Comparison of ENCODE assay signal across 11 cellular contexts in the genomic region with DNA sequence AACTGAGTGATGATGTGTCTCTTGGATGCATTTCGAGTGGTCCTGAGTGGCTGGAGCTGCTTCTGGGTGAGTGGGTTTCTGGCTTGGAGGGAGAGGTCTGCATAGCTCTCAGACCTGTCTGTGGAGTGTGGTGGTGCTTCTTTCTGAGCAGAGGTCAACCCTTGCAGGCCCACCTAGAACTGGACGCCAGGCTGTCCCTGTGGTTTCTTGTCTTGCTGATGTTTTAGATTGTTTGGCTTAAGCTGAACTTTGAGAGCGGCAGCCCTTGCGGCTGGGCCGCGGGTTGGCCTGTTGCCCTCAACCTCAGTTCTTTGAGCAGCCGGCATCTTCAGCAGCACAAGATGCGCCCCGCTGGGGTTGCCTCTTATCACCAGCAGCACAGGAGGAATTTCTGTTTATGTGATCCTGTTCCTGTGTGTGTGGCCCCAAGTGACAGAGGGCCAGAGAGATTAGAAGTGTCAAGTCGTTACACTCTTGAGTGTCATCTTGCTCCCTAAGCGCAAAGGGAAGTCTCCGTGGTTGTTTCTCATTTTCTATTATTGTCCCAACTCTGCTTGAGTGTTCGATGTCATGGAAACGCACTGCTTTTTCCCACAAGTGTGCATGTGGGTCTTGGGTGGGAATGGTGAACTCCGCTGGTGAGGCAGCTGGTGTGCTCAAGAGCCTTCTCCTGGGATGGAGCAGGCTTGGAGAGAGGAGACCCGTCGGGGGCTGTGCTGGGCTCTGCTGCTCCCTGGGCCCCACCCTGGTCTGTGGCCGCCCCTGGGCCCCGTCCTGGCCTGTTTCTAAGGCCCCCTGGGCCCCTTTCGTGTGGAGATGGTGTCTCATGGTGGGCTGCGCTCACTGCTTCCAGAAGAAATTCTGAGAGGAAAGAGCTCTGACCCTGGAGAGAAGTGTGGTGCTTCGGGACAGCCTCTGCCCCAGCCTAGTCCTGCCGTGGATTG. TPM values are rescaled to one million over a fixed set of nuclear protein-coding genes. Genes with fewer than 3 reads are reported as not detected.
DNase-seq lines count a peak whose midpoint lies in the region; ATAC-seq, FAIRE-seq and TF ChIP-seq lines count a peak whose summit lies in the region.
"Had no signal": no experiment of that assay in that cellular context is flagged by ENCODE, and none has a peak within 500 bp of the region (broad histone marks: within the 10 kb centered on the region; RNA-seq: fewer than 3 reads in every experiment).

No MANE protein-coding gene starts in this region.

- H3K4me1 Mint-ChIP-seq in H9 (no peaks in the 10 kb centered on the region), T-cell (peaks cover 0 to 30% (median 15%) of the 10 kb centered on the region in 3 donors), endodermal cell (no peaks in the 10 kb centered on the region), nephron progenitor cell (peaks cover 2% of the 10 kb centered on the region)

- H3K36me3 Mint-ChIP-seq in H9 (ENCODE audit: insufficient read depth in 1 of 3, low read depth in 3 of 3) (peaks cover 48 to 76% (median 53%) of the 10 kb centered on the region in 3 experiments; a peak in 6 of 7 replicates), T-cell (peaks cover 57% of the 10 kb centered on the region), endodermal cell (ENCODE audit: low read depth) (peaks cover 85% of the 10 kb centered on the region), nephron progenitor cell (ENCODE audit: low read depth) (peaks cover 76% of the 10 kb centered on the region)

- no peak overlapping the region for H3K23ac ChIP-seq in H9 (ENCODE audit: insufficient read length, low read depth, low read length)

- H3K23me2 ChIP-seq in H9 (ENCODE audit: insufficient read length, low read depth, low read length, poor library complexity, severe bottlenecking) = no peaks in the 10 kb centered on the region

- H2BK15ac ChIP-seq in H9 (ENCODE audit: low read depth, low read length) = no peak overlapping the region

- no peak for FAIRE-seq in RCC 7860 (lab: Jason Lieb, UNC)
- FAIRE-seq: keratinocyte had no signal

- H3T11ph ChIP-seq in H9 (ENCODE audit: low read length) = no peak overlapping the region

- no peak overlapping the region for H2BK20ac ChIP-seq in H9 (ENCODE audit: low read depth, low read length, poor library complexity, severe bottlenecking)

- CTCF ChIA-PET in T-cell (lab: Charles Lee) = interaction anchor here in 1 of 2 donors (0.5 kb wide), 1 partner anchor 356 kb away, joined by 3 read pairs; no protein-coding TSS in a partner anchor

- H3K4me3 Mint-ChIP-seq in H9 (no peak overlapping the region; a peak in 1 of 5 replicates), T-cell (no peak overlapping the region), endodermal cell (no peak overlapping the region), nephron progenitor cell (no peak overlapping the region)

- H3K4me1 ChIP-seq in H9 (ENCODE audit: insufficient read depth, low read length) (no peaks in the 10 kb centered on the region), endodermal cell (ENCODE audit: control insufficient read depth, insufficient read depth, low read length) (no peaks in the 10 kb centered on the region)

- peaks cover 78% of the 10 kb centered on the region for H3K36me3 ChIP-seq in endodermal cell (ENCODE audit: control insufficient read depth, insufficient read depth, low read length)

- TF ChIP-seq CTCF in H9 (conservative IDR thresholded peaks at IDR 0.05) (no peak), endodermal cell (conservative IDR thresholded peaks at IDR 0.05) (no peak), nephron progenitor cell (IDR thresholded peaks at IDR 0.05) (no peak), GM13976 (IDR thresholded peaks at IDR 0.05; ENCODE audit: borderline replicate concordance, control extremely low read depth, extremely low read depth, insufficient read depth, missing control alignments) (no peak)

- H3K14ac ChIP-seq in H9 (ENCODE audit: insufficient read depth, low read length) = no peak overlapping the region

- H3K27ac ChIP-seq in H9 (ENCODE audit: insufficient read length, low read depth, low read length) (no peak overlapping the region), endodermal cell (ENCODE audit: low read depth, low read length) (no peak overlapping the region)

- POLR2A ChIA-PET in T-cell (lab: Charles Lee) = no interaction called here

- H4K8ac ChIP-seq in H9 (replicated peaks; ENCODE audit: insufficient read length, low read depth, low read length) = no peak overlapping the region

- H2BK120ac ChIP-seq in H9 (ENCODE audit: low read depth, low read length, poor library complexity, severe bottlenecking) = no peak overlapping the region

- H3K9me3 ChIP-seq in H9 (ENCODE audit: control insufficient read depth, low read depth, low read length) (no peaks in the 10 kb centered on the region), endodermal cell (ENCODE audit: control insufficient read depth, low read length) (no peaks in the 10 kb centered on the region)

- H3K56ac ChIP-seq in H9 (ENCODE audit: insufficient read length, low read depth, low read length) = no peak overlapping the region

- no peak overlapping the region for H2AK5ac ChIP-seq in H9 (ENCODE audit: insufficient read length, low read length)

- peak in 1 of 4 experiments; percentile 12 for ATAC-seq in T-cell (replicated peaks in 1 of 4)
- no peak for ATAC-seq in GM18520 (IDR thresholded peaks at IDR 0.05; ENCODE audit: unreplicated experiment)

- H2AFZ ChIP-seq in H9 (ENCODE audit: low read length) = no peak overlapping the region

- H3K9me3 Mint-ChIP-seq in H9 = no peaks in the 10 kb centered on the region
- no peaks in the 10 kb centered on the region for H3K9me3 Mint-ChIP-seq in T-cell
- no peaks in the 10 kb centered on the region for H3K9me3 Mint-ChIP-seq in endodermal cell
- no peaks in the 10 kb centered on the region for H3K9me3 Mint-ChIP-seq in nephron progenitor cell

- H3K79me2 ChIP-seq in H9 (ENCODE audit: insufficient read depth, low read length) = no peaks in the 10 kb centered on the region

- no peaks in the 10 kb centered on the region for H3K27me3 Mint-ChIP-seq in H9 (ENCODE audit: low read depth)
- no peaks in the 10 kb centered on the region for H3K27me3 Mint-ChIP-seq in T-cell
- no peaks in the 10 kb centered on the region for H3K27me3 Mint-ChIP-seq in endodermal cell (ENCODE audit: insufficient read depth)
- no peaks in the 10 kb centered on the region for H3K27me3 Mint-ChIP-seq in nephron progenitor cell (ENCODE audit: low read depth, poor library complexity)

- no peaks in the 10 kb centered on the region for H4K20me1 ChIP-seq in H9 (ENCODE audit: control insufficient read depth, insufficient read depth, insufficient read length)

- no peak overlapping the region for H4K91ac ChIP-seq in H9 (ENCODE audit: insufficient read length, low read depth, low read length)

- H4K5ac ChIP-seq in H9 (ENCODE audit: insufficient read length, low read depth, low read length) = no peak overlapping the region

- no peak overlapping the region for H2BK12ac ChIP-seq in H9 (ENCODE audit: insufficient read length, low read depth, low read length)

- no peaks in the 10 kb centered on the region for H3K79me1 ChIP-seq in H9 (ENCODE audit: insufficient read depth, low read depth, low read length, poor library complexity, severe bottlenecking)

- no peak overlapping the region for H3K18ac ChIP-seq in H9 (ENCODE audit: insufficient read length, low read depth, low read length)

- H3K4ac ChIP-seq in H9 (ENCODE audit: low read depth, low read length) = no peak overlapping the region

- H3K27ac Mint-ChIP-seq in H9 = peak overlapping the region; percentile 60 to 89 (median 79); a peak in 4 of 7 replicates
- H3K27ac Mint-ChIP-seq in T-cell = peak overlapping the region; percentile 34 to 65
- peak overlapping the region; percentile 82 for H3K27ac Mint-ChIP-seq in endodermal cell
- H3K27ac Mint-ChIP-seq in nephron progenitor cell = peak overlapping the region; percentile 81

- no peak overlapping the region for H3K4me3 ChIP-seq in endodermal cell (ENCODE audit: low read length)

- H3K27me3 ChIP-seq in H9 (ENCODE audit: insufficient read depth, low read length) (no peaks in the 10 kb centered on the region), endodermal cell (ENCODE audit: control insufficient read depth, insufficient read depth, low read length, poor library complexity, severe bottlenecking) (no peaks in the 10 kb centered on the region)

- no CpG with 5 or more reads among the region's 23 CpGs for WGBS in H9 (ENCODE audit: extremely low coverage, insufficient read length, low lambda C conversion rate)
- 92 to 96% methylated on average over 11 to 23 of the region's 23 CpGs for WGBS in endodermal cell (ENCODE audit: insufficient coverage in 1 of 2, insufficient read length in 1 of 2), 2 experiments

- H3K9ac ChIP-seq in H9 (ENCODE audit: extremely low read depth, insufficient read length, low read length) = no peak overlapping the region
- H3K9ac ChIP-seq in endodermal cell (ENCODE audit: extremely low read depth, low read length, poor library complexity, severe bottlenecking) = no peak overlapping the region

- no peak overlapping the region for H2BK5ac ChIP-seq in H9 (ENCODE audit: insufficient read length, low read length)

- no peak for DNase-seq in H9
- no peak for DNase-seq in T-cell
- no peak for DNase-seq in endodermal cell
- no peak for DNase-seq in nephron progenitor cell
- no peak for DNase-seq in GM13976 (ENCODE audit: low spot score)
- DNase-seq in SK-N-DZ (ENCODE audit: low spot score) = no peak
- DNase-seq in RCC 7860 (ENCODE audit: low spot score) = no peak
- DNase-seq: NCI-H1105 treated with DMSO at 0.1 percent for 48 hours; stimulated activated naive CD4-positive, alpha-beta T cell treated with Interleukin-2 at 50 U/mL for 16 hours had no signal

- no peak overlapping the region for H3K4me2 ChIP-seq in H9 (ENCODE audit: insufficient read depth, insufficient read length, low read length)

- in situ Hi-C loops in GM13976 (cut with MboI; ENCODE audit: low sequenced_read_pairs, unreplicated experiment) = no loop called here

RNA-seq across cellular contexts. Expression of gene SLC22A1, which starts 20.1 kb away (rescaled TPM):
- total RNA-seq in H9 (2021) (0.39 and 0.50 TPM in 2 replicates), T-cell (1 to 10 TPM; 1.0 to 2.7 (median 2.3) TPM), endodermal cell (1 to 10 TPM in 1 of 2 donors, not detected in 1; 1.0 TPM)
- polyA plus RNA-seq in endodermal cell (2013, experiment 1 of 2) = not detected
- polyA plus RNA-seq in endodermal cell (2013, experiment 2 of 2) = 0.17 TPM
- 0.24 TPM in 1 of 2 replicates, not detected in the other for polyA plus RNA-seq in SK-N-DZ (2014; cell fraction: cytosol; rRNA removed)
- 0.46 TPM in 1 of 2 replicates, not detected in the other for polyA plus RNA-seq in SK-N-DZ (2014; cell fraction: nucleus; rRNA removed)
